17 cellular contexts compared by ENCODE assay signal in genomic region chr9:135650408-135650807, GRCh38. TPM values are rescaled to one million over a fixed set of nuclear protein-coding genes. Genes with fewer than 3 reads are reported as not detected.
DNase-seq lines count a peak whose midpoint lies in the region; ATAC-seq, FAIRE-seq and TF ChIP-seq lines count a peak whose summit lies in the region.
"Had no signal": no experiment of that assay in that cellular context is flagged by ENCODE, and none has a peak within 500 bp of the region (broad histone marks: within the 10 kb centered on the region; RNA-seq: fewer than 3 reads in every experiment).

No MANE protein-coding gene starts in this region.

- H3K36me3 ChIP-seq in iPS-15b (ENCODE audit: control insufficient read depth, insufficient read depth, low read length), result no peaks in the 10 kb centered on the region
- H3K36me3 ChIP-seq: Peyer's patch had no signal

- no peaks in the 10 kb centered on the region for H3K4me1 ChIP-seq in iPS-15b (ENCODE audit: control insufficient read depth, insufficient read depth, low read length)
- H3K4me1 ChIP-seq: Peyer's patch had no signal

- H3K9ac ChIP-seq in iPS-15b (ENCODE audit: low read depth, low read length), result no peak overlapping the region

- CTCF ChIA-PET in WTC11 (lab: Charles Lee), result no interaction called here

- H3K4me3 Mint-ChIP-seq in WTC11 (peak overlapping the region; percentile 55), osteocyte (ENCODE audit: unreplicated experiment) (no peak overlapping the region)

- no peak for ATAC-seq in WTC11
- ATAC-seq: HCT116 had no signal

- 0 out of 2 replicates have a peak, but pooled peaks have one; percentile 9 for TF ChIP-seq POLR2A in H54 (IDR thresholded peaks at IDR 0.05; ENCODE audit: low read depth, low read length)

- H3K9me3 Mint-ChIP-seq in WTC11 (peaks cover 87% of the 10 kb centered on the region), osteocyte (ENCODE audit: unreplicated experiment) (peaks cover 41% of the 10 kb centered on the region)

- peak overlapping the region; percentile 30; the same call in 1 of the 2 replicates for H3K27ac Mint-ChIP-seq in WTC11
- H3K27ac Mint-ChIP-seq in osteocyte (ENCODE audit: unreplicated experiment), result no peak overlapping the region

- peak; percentile 33 for FAIRE-seq in H54 (lab: Jason Lieb, UNC)

- in situ Hi-C loops in GM13977 (cut with MboI; ENCODE audit: low pct_unique_long_range_greater_than_20kb, low sequenced_read_pairs, unreplicated experiment), result no loop called here

- H3K4me3 ChIP-seq in iPS-15b (ENCODE audit: low read depth, low read length), result peak overlapping the region; percentile 19
- H3K4me3 ChIP-seq: Peyer's patch had no signal

- H3K9me3 ChIP-seq in iPS-15b (ENCODE audit: control insufficient read depth, insufficient read depth, low read length), result peaks cover 27% of the 10 kb centered on the region

- H3K4me1 Mint-ChIP-seq in WTC11 (peaks cover 19% of the 10 kb centered on the region), osteocyte (ENCODE audit: unreplicated experiment) (no peaks in the 10 kb centered on the region)

- TF ChIP-seq CTCF in WTC11 (IDR thresholded peaks at IDR 0.05), result no peak
- no peak for TF ChIP-seq CTCF in osteocyte (IDR thresholded peaks at IDR 0.05)
- TF ChIP-seq CTCF in GM13977 (IDR thresholded peaks at IDR 0.05; ENCODE audit: extremely low read depth, insufficient read depth, missing control alignments), result no peak

- H3K36me3 Mint-ChIP-seq in WTC11 (peaks cover 87% of the 10 kb centered on the region), osteocyte (ENCODE audit: unreplicated experiment) (no peaks in the 10 kb centered on the region)

- no peaks in the 10 kb centered on the region for H3K27me3 ChIP-seq in iPS-15b (ENCODE audit: control insufficient read depth, insufficient read depth, low read length)
- H3K27me3 ChIP-seq: Peyer's patch had no signal

- H3K27me3 Mint-ChIP-seq in WTC11 (ENCODE audit: low read depth) (peaks cover 12% of the 10 kb centered on the region), osteocyte (ENCODE audit: unreplicated experiment) (no peaks in the 10 kb centered on the region)

- POLR2A ChIA-PET in WTC11 (lab: Charles Lee), result no interaction called here

- DNase-seq in H54 (ENCODE audit: insufficient read length, low spot score), result no peak
- no peak for DNase-seq in WTC11 (ENCODE audit: low spot score)
- peak; percentile 40 for DNase-seq in osteocyte (ENCODE audit: extremely low spot score, unreplicated experiment)
- no peak for DNase-seq in NCI-H1436 (lab: John Stamatoyannopoulos, UW)
- no peak for DNase-seq in hippocampal formation (lab: John Stamatoyannopoulos, UW)
- no peak for DNase-seq in GM13977 (ENCODE audit: low spot score)
- DNase-seq in NCI-H2081 treated with DMSO at 0.1 percent for 48 hours (lab: John Stamatoyannopoulos, UW), result no peak
- DNase-seq: ACHN, C1 segment of cervical spinal cord, DMS79, NCI-H1436 treated with DMSO at 0.1 percent for 48 hours, NCI-H2081, Peyer's patch had no signal

TF ChIP-seq in WTC11, 78 proteins besides CTCF, POLR2A, EP300 and RAD21:
- TF ChIP-seq ZBTB43 (CRISPR knock-in tag; IDR thresholded peaks at IDR 0.05) (peak; percentile 97; the same call in 1 of the 2 replicates), ZNF423 (CRISPR knock-in tag; IDR thresholded peaks at IDR 0.05) (no peak), PRRX2 (CRISPR knock-in tag; IDR thresholded peaks at IDR 0.05) (no peak)

RNA-seq across cellular contexts. Expression of gene GLT6D1, which starts 11.1 kb away (rescaled TPM):
- total RNA-seq in WTC11 (2021), result 0.25 to 0.37 TPM (median 0.27 TPM) in 3 replicates
- total RNA-seq in osteocyte, result not detected in 2 replicates
- total RNA-seq: M059J, NCI-H460, Peyer's patch had no signal

RNA-seq across cellular contexts. Expression of gene LCN9, which starts 12.7 kb away (rescaled TPM):
- total RNA-seq in WTC11 (2021) (1.4 to 2.6 TPM (median 1.7 TPM) in 3 replicates), osteocyte (not detected in 2 replicates)
- total RNA-seq: M059J, NCI-H460, Peyer's patch had no signal

RNA-seq across cellular contexts. Expression of gene SOHLH1, which starts 48.9 kb away (rescaled TPM):
- total RNA-seq in WTC11 (2021) (not detected in 3 replicates), osteocyte (not detected in 2 replicates)
- total RNA-seq: M059J, NCI-H460, Peyer's patch had no signal

RNA-seq across cellular contexts. Expression of gene KCNT1, which starts 51.6 kb away (rescaled TPM):
- total RNA-seq in WTC11 (2021), result 0.13 to 0.16 TPM (median 0.14 TPM) in 3 replicates
- not detected in 2 replicates for total RNA-seq in osteocyte
- total RNA-seq: M059J, NCI-H460 had no signal
